In the genomic region with DNA sequence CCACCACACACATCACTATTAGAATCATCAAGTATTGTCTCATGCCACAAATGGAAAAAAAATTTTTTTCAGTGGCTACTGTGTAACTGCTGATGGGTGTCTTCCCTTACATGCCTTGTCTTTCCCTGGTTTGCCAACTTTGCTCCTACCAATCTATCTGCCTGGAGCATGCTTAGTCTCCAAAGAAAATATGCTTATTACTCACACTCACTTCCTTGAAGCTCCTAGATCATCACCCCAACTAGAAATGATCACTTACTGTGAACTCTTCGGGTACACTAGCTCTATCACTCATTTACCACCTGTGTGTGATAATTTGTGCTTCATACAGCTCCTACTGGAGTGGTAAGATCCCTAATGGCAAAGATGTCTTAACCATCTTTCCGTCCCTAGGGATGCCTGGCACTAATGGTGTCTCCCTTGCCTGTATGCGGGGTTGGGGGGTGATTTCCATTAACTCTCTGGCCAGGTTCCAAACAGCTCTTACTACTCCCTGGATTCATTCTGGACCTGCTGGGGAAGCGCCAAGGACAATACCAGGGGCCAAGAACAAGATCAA, we compare ENCODE assay signal across 8 cellular contexts. TPM values are rescaled to one million over a fixed set of nuclear protein-coding genes. Genes with fewer than 3 reads are reported as not detected.
DNase-seq lines count a peak whose midpoint lies in the region; ATAC-seq and TF ChIP-seq lines count a peak whose summit lies in the region.

No MANE protein-coding gene starts in this region.

- TF ChIP-seq CTCF in CD14-positive monocyte (IDR thresholded peaks at IDR 0.05) = no peak
- TF ChIP-seq CTCF in HCT116 (IDR thresholded peaks at IDR 0.05 in 2 of 3, conservative IDR thresholded peaks at IDR 0.05 in 1 of 3; ENCODE audit: borderline replicate concordance in 1 of 3, insufficient read depth in 1 of 3, low read depth in 2 of 3, low read length in 2 of 3) = no peak
- TF ChIP-seq CTCF in SK-N-SH (IDR thresholded peaks at IDR 0.05) = no peak
- no peak for TF ChIP-seq CTCF in fibroblast of the aortic adventitia (IDR thresholded peaks at IDR 0.05; ENCODE audit: insufficient read depth, low read length)
- no peak for TF ChIP-seq CTCF in psoas muscle (IDR thresholded peaks at IDR 0.05)

- ATAC-seq in HCT116 = peak; percentile 28
- peak in 3 of 4 donors; percentile 3 to 25 (median 7) for ATAC-seq in psoas muscle

- peaks cover 37% of the 10 kb centered on the region for H3K4me1 Mint-ChIP-seq in CD14-positive monocyte

- H3K4me3 ChIP-seq in HCT116 (replicated peaks in 1 of 2; ENCODE audit: low read depth in 1 of 2, low read length in 2 of 2) = peak overlapping the region; percentile 78 to 83
- H3K4me3 ChIP-seq in SK-N-SH (ENCODE audit: low read depth in 2 of 2, low read length in 1 of 2) = peak overlapping the region; percentile 88 to 97
- H3K4me3 ChIP-seq in fibroblast of the aortic adventitia (ENCODE audit: low read depth, low read length) = peak overlapping the region; percentile 99
- H3K4me3 ChIP-seq in psoas muscle = peak overlapping the region; percentile 87

- POLR2A ChIA-PET in HCT116 (lab: Charles Lee) = interaction anchor here (1.3 kb wide), 1 partner anchor 12 kb away, joined by 3 read pairs; no protein-coding TSS in a partner anchor
- POLR2A ChIA-PET in SK-N-SH (lab: Yijun Ruan, JAX) = interaction anchor here (0.9 to 1.7 kb wide), 4 partner anchors 10 to 87 kb away, joined by 3 to 7 read pairs (median 4); a partner anchor contains a TSS

- H3K4me2 ChIP-seq in HCT116 (ENCODE audit: low read length) = peak overlapping the region; percentile 82
- peak overlapping the region; percentile 93 for H3K4me2 ChIP-seq in SK-N-SH

- peaks cover 35% of the 10 kb centered on the region for H3K79me2 ChIP-seq in HCT116 (ENCODE audit: insufficient read depth, low read length)
- peaks cover 54% of the 10 kb centered on the region for H3K79me2 ChIP-seq in SK-N-SH (ENCODE audit: insufficient read depth)

- 2% methylated on average over 4 of the region's 4 CpGs for WGBS in SK-N-SH (ENCODE audit: low lambda C conversion rate)
- WGBS in psoas muscle, 3 donors = 7 to 13% (median 8%) methylated on average over 4 of the region's 4 CpGs

- H3K36me3 Mint-ChIP-seq in CD14-positive monocyte = peaks cover 17 to 20% of the 10 kb centered on the region in 2 donors

- intact Hi-C loops in CD14-positive monocyte (cut with micrococcal nuclease) (loop anchor here in 1 of 2 donors (10.0 kb wide), 1 partner anchor 67 kb away; a partner anchor contains a TSS), HCT116 (cut with micrococcal nuclease) (no loop called here), psoas muscle (cut with DNase I) (no loop called here)

- H2AFZ ChIP-seq in HCT116 (ENCODE audit: low read depth, low read length, poor library complexity, severe bottlenecking) = no peak overlapping the region
- H2AFZ ChIP-seq in SK-N-SH (ENCODE audit: low read depth) = peak overlapping the region; percentile 98

- peak overlapping the region; percentile 98 for H3K4me3 Mint-ChIP-seq in CD14-positive monocyte

- peaks cover 0 to 1% (median 0%) of the 10 kb centered on the region in 3 donors for H3K27me3 Mint-ChIP-seq in CD14-positive monocyte (ENCODE audit: low read depth in 3 of 3)

- H3K27me3 ChIP-seq in HCT116 (ENCODE audit: insufficient read depth, low read length) (no peaks in the 10 kb centered on the region), SK-N-SH (ENCODE audit: insufficient read depth) (no peaks in the 10 kb centered on the region), psoas muscle (ENCODE audit: insufficient read depth in 3 of 3, low read length in 2 of 3) (no peaks in the 10 kb centered on the region)

- DNase-seq in CD14-positive monocyte (ENCODE audit: low spot score) (no peak), HCT116 (ENCODE audit: low read depth, low spot score) (no peak), SK-N-SH (peak; percentile 61), fibroblast of the aortic adventitia (ENCODE audit: low read depth) (peak; percentile 17), psoas muscle (no peak), NCI-H1694 treated with DMSO at 0.1 percent for 48 hours (lab: John Stamatoyannopoulos, UW) (no peak), GOT3 (lab: John Stamatoyannopoulos, UW) (no peak)
- no peak for DNase-seq in activated CD4-positive, CD25-positive, alpha-beta regulatory T cell treated with anti-CD3 and anti-CD28 coated beads, Interleukin-2, amount 50 U/mL, for 72 hours

- RAD21 ChIA-PET in HCT116 (lab: Charles Lee; ENCODE audit: low non-redundant PET in 1 of 2, low total read pairs in 2 of 2, uncharacterized antibody in 2 of 2, unreplicated experiment in 2 of 2) = no interaction called here

- H3K27ac ChIP-seq in HCT116 (ENCODE audit: low read depth, low read length) (peak overlapping the region; percentile 60), SK-N-SH (ENCODE audit: low read depth in 2 of 2, low read length in 1 of 2) (peak overlapping the region; percentile 67 to 83), psoas muscle (peak overlapping the region; percentile 72)

- H3K9me2 ChIP-seq in HCT116 (ENCODE audit: insufficient read depth) (no peaks in the 10 kb centered on the region), SK-N-SH (no peaks in the 10 kb centered on the region)

- TF ChIP-seq EP300 in SK-N-SH (IDR thresholded peaks at IDR 0.05; ENCODE audit: borderline replicate concordance in 1 of 2, low read depth in 1 of 2, low read length in 1 of 2) = no peak

- H3K9ac ChIP-seq in HCT116 (ENCODE audit: low read length) (peak overlapping the region; percentile 82), SK-N-SH (peak overlapping the region; percentile 81)

- H3F3A ChIP-seq in SK-N-SH (replicated peaks; ENCODE audit: insufficient read depth) = peaks cover 5% of the 10 kb centered on the region

- no peaks in the 10 kb centered on the region for H3K9me3 Mint-ChIP-seq in CD14-positive monocyte

- no peak for TF ChIP-seq POLR2A in HCT116 (IDR thresholded peaks at IDR 0.05; ENCODE audit: borderline replicate concordance, extremely low read depth, insufficient read depth, insufficient read length)

- no TSS peak for BruUV-seq in HCT116 (replicated peaks; lab: Mats Ljungman, UMichigan)

- H4K20me1 ChIP-seq in HCT116 (ENCODE audit: insufficient read depth) (no peaks in the 10 kb centered on the region), SK-N-SH (ENCODE audit: insufficient read depth) (no peaks in the 10 kb centered on the region)

- H3K27ac Mint-ChIP-seq in CD14-positive monocyte = peak overlapping the region; percentile 87 to 94 (median 88)

- H3K36me3 ChIP-seq in HCT116 (ENCODE audit: control insufficient read depth in 1 of 2, insufficient read depth in 2 of 2, low read length in 2 of 2) = peaks cover 0 to 2% of the 10 kb centered on the region in 2 experiments; a peak in 1 of 4 replicates
- peaks cover 8 to 11% of the 10 kb centered on the region in 2 experiments for H3K36me3 ChIP-seq in SK-N-SH (replicated peaks in 1 of 2; ENCODE audit: control insufficient read depth in 1 of 2, insufficient read depth in 2 of 2, low read length in 1 of 2)
- peaks cover 0 to 14% of the 10 kb centered on the region in 2 donors for H3K36me3 ChIP-seq in psoas muscle (ENCODE audit: insufficient read depth in 1 of 2, low read depth in 1 of 2)

- TF ChIP-seq RAD21 in HCT116 (IDR thresholded peaks at IDR 0.05; ENCODE audit: low read depth) (no peak), SK-N-SH (IDR thresholded peaks at IDR 0.05; ENCODE audit: low read length) (no peak)

- CTCF ChIA-PET in HCT116 (lab: Charles Lee) (interaction anchor here (0.9 to 4.1 kb wide), 2 partner anchors 12 to 250 kb away, joined by 3 to 21 read pairs; no protein-coding TSS in a partner anchor), SK-N-SH (lab: Yijun Ruan, JAX) (interaction anchor here (0.8 to 4.3 kb wide), 7 partner anchors 12 to 251 kb away, joined by 3 to 22 read pairs (median 3); a partner anchor contains a TSS)

- H3K4me1 ChIP-seq in HCT116 (ENCODE audit: control insufficient read depth in 1 of 2, insufficient read depth in 2 of 2, low read length in 2 of 2) = peaks cover 4 to 21% of the 10 kb centered on the region in 2 experiments; a peak in 3 of 4 replicates
- peaks cover 4 to 10% of the 10 kb centered on the region in 2 experiments; a peak in 3 of 4 replicates for H3K4me1 ChIP-seq in SK-N-SH (ENCODE audit: control insufficient read depth in 1 of 2, insufficient read depth in 2 of 2, low read depth in 1 of 2, low read length in 1 of 2)
- peaks cover 18% of the 10 kb centered on the region for H3K4me1 ChIP-seq in psoas muscle

- H3K9me3 ChIP-seq in HCT116 (ENCODE audit: control insufficient read depth in 1 of 2, insufficient read depth in 1 of 2, low read depth in 1 of 2, low read length in 2 of 2) = no peaks in the 10 kb centered on the region
- no peaks in the 10 kb centered on the region for H3K9me3 ChIP-seq in SK-N-SH
- no peaks in the 10 kb centered on the region for H3K9me3 ChIP-seq in psoas muscle

TF ChIP-seq in SK-N-SH, 30 proteins besides CTCF, POLR2A, EP300 and RAD21:
- TF ChIP-seq NFIC (IDR thresholded peaks at IDR 0.05; ENCODE audit: borderline replicate concordance) (0 out of 2 replicates have a peak, but pooled peaks have one; percentile 17), TEAD4 (IDR thresholded peaks at IDR 0.05; ENCODE audit: borderline replicate concordance, insufficient read depth) (no peak)

RNA-seq across cellular contexts. Expression of a gene that starts 0.8 kb away (rescaled TPM):
- 1 to 10 TPM; 4.0 to 4.8 TPM for polyA plus RNA-seq in CD14-positive monocyte
- 23.1 TPM for total RNA-seq in HCT116 (2021; ENCODE audit: unreplicated experiment)
- 14.5 and 15.8 TPM in 2 replicates for polyA plus RNA-seq in HCT116 (2012)
- 16.6 and 25.3 TPM in 2 replicates for polyA plus RNA-seq in SK-N-SH (2012; rRNA removed)
- 9.9 and 12.4 TPM in 2 replicates for polyA plus RNA-seq in SK-N-SH (2012; cell fraction: cytosol; rRNA removed)
- polyA plus RNA-seq in SK-N-SH (2012; cell fraction: nucleus; rRNA removed) = 63.5 and 71.2 TPM in 2 replicates
- total RNA-seq in fibroblast of the aortic adventitia (ENCODE audit: low replicate concordance) = 5.3 and 31.2 TPM in 2 replicates
- total RNA-seq in psoas muscle = 1 to 10 TPM; 4.2 to 6.7 (median 4.7) TPM
- 1 to 10 TPM; 3.2 to 7.5 (median 6.7) TPM for polyA plus RNA-seq in psoas muscle

RNA-seq across cellular contexts. Expression of a gene that starts 27.3 kb away (rescaled TPM):
- polyA plus RNA-seq in CD14-positive monocyte = 1 to 10 TPM; 1.6 to 2.0 TPM
- 186 TPM for total RNA-seq in HCT116 (2021; ENCODE audit: unreplicated experiment)
- polyA plus RNA-seq in HCT116 (2012) = 245 and 283 TPM in 2 replicates
- 125 and 132 TPM in 2 replicates for polyA plus RNA-seq in SK-N-SH (2012; rRNA removed)
- 95.7 and 109 TPM in 2 replicates for polyA plus RNA-seq in SK-N-SH (2012; cell fraction: cytosol; rRNA removed)
- polyA plus RNA-seq in SK-N-SH (2012; cell fraction: nucleus; rRNA removed) = 120 and 176 TPM in 2 replicates
- 10.7 and 109 TPM in 2 replicates for total RNA-seq in fibroblast of the aortic adventitia (ENCODE audit: low replicate concordance)
- total RNA-seq in psoas muscle = 1 to 10 TPM; 1.6 to 2.2 (median 1.9) TPM
- polyA plus RNA-seq in psoas muscle = 1 to 10 TPM in 2 of 3 donors, under 1 TPM in 1; 0.68 to 3.5 (median 1.3) TPM

Comparison
In these comparisons a context has a peak if more than half of its experiments do, and no peak if none do; other contexts are left out.
1. DNase-seq: peak in SK-N-SH (single experiment) and fibroblast of the aortic adventitia (single experiment); none in CD14-positive monocyte (single experiment), HCT116 (single experiment), psoas muscle (0 of 2), NCI-H1694 treated with DMSO at 0.1 percent for 48 hours (single experiment), GOT3 (single experiment) and activated CD4-positive, CD25-positive, alpha-beta regulatory T cell treated with anti-CD3 and anti-CD28 coated beads, Interleukin-2, amount 50 U/mL, for 72 hours (single experiment).
2. Peak in every context shown above with its lines, with median percentiles within 50 percentile points of each other: H3K27ac ChIP-seq and H3K4me3 ChIP-seq.